In genomic region chr6:149545754-149546471, GRCh38 we compare ENCODE assay signal across 1 cellular context.
TF ChIP-seq lines count a peak whose summit lies in the region.

TSS of gene PPIL4 (minus strand) at chr6:149546043. CDS start at chr6:149546005, 38 bp downstream.

TF ChIP-seq in HepG2, 621 proteins besides CTCF, POLR2A, EP300 and RAD21 (continued from another document and continues in another):
- TF ChIP-seq ZBTB7A (CRISPR knock-in tag; IDR thresholded peaks at IDR 0.05): no peak; the same call in 1 of the 2 replicates
- no peak for TF ChIP-seq ZNF724P (CRISPR knock-in tag; IDR thresholded peaks at IDR 0.05; ENCODE audit: borderline replicate concordance)
- peak; percentile 85; the same call in 1 of the 2 replicates for TF ChIP-seq ZNF747 (CRISPR knock-in tag; IDR thresholded peaks at IDR 0.05; ENCODE audit: borderline replicate concordance)
- peak; percentile 69 for TF ChIP-seq BRCA1 (CRISPR knock-in tag; IDR thresholded peaks at IDR 0.05)
- no peak; the same call in none of the 2 replicates for TF ChIP-seq TP53 (CRISPR knock-in tag; conservative IDR thresholded peaks at IDR 0.05)
- peak; percentile 77 for TF ChIP-seq IRF9 (CRISPR knock-in tag; IDR thresholded peaks at IDR 0.05; ENCODE audit: borderline replicate concordance)
- peak; percentile 67; the same call in 1 of the 2 replicates for TF ChIP-seq BCL6 (CRISPR knock-in tag; IDR thresholded peaks at IDR 0.05)
- TF ChIP-seq CC2D1A (CRISPR knock-in tag; IDR thresholded peaks at IDR 0.05): no peak
- TF ChIP-seq ZNF260 (CRISPR knock-in tag; IDR thresholded peaks at IDR 0.05; ENCODE audit: borderline replicate concordance, low read depth): no peak
- TF ChIP-seq SRSF4 (IDR thresholded peaks at IDR 0.05; ENCODE audit: low read depth, low read length, poor library complexity, severe bottlenecking): no peak
- TF ChIP-seq ZNF572 (CRISPR knock-in tag; IDR thresholded peaks at IDR 0.05): 0 out of 2 replicates have a peak, but pooled peaks have one; percentile 11
- peak; percentile 99 for TF ChIP-seq GABPB1 (CRISPR knock-in tag; IDR thresholded peaks at IDR 0.05)
- TF ChIP-seq U2AF2 (IDR thresholded peaks at IDR 0.05; ENCODE audit: low read depth, low read length): peak; percentile 80; the same call in 1 of the 2 replicates
- 0 out of 2 replicates have a peak, but pooled peaks have one; percentile 54 for TF ChIP-seq RNF2 (conservative IDR thresholded peaks at IDR 0.05; ENCODE audit: low read depth)
- TF ChIP-seq GABPA (IDR thresholded peaks at IDR 0.05; ENCODE audit: low read depth, low read length): peak; percentile 88
- TF ChIP-seq GABPA (CRISPR knock-in tag; IDR thresholded peaks at IDR 0.05; ENCODE audit: low read depth): peak; percentile 93
- TF ChIP-seq CHD2 (IDR thresholded peaks at IDR 0.05; ENCODE audit: low read depth, low read length): peak; percentile 56; the same call in 1 of the 2 replicates
- peak; percentile 67; the same call in 1 of the 2 replicates for TF ChIP-seq KLF15 (CRISPR knock-in tag; IDR thresholded peaks at IDR 0.05; ENCODE audit: borderline replicate concordance)
- TF ChIP-seq ZNF101 (CRISPR knock-in tag; IDR thresholded peaks at IDR 0.05; ENCODE audit: borderline replicate concordance, low read depth): no peak
- 0 out of 2 replicates have a peak, but pooled peaks have one; percentile 58 for TF ChIP-seq ZNF180 (CRISPR knock-in tag; IDR thresholded peaks at IDR 0.05; ENCODE audit: borderline replicate concordance, low read depth)
- TF ChIP-seq NRL (CRISPR knock-in tag; IDR thresholded peaks at IDR 0.05; ENCODE audit: borderline replicate concordance): peak; percentile 80
- TF ChIP-seq NFIC (IDR thresholded peaks at IDR 0.05; ENCODE audit: low read length): no peak
- TF ChIP-seq ZNF282 (IDR thresholded peaks at IDR 0.05; ENCODE audit: partially characterized antibody): no peak
- TF ChIP-seq ZNF430 (CRISPR knock-in tag; IDR thresholded peaks at IDR 0.05): no peak; the same call in 1 of the 2 replicates
- TF ChIP-seq MAZ (IDR thresholded peaks at IDR 0.05; ENCODE audit: borderline replicate concordance, low read depth, low read length): peak; percentile 97
- TF ChIP-seq MAZ (CRISPR knock-in tag; IDR thresholded peaks at IDR 0.05; ENCODE audit: low read depth): peak; percentile 99
- TF ChIP-seq TERF1 (CRISPR knock-in tag; IDR thresholded peaks at IDR 0.05): no peak
- no peak for TF ChIP-seq MBD4 (IDR thresholded peaks at IDR 0.05; ENCODE audit: borderline replicate concordance, low read length)
- TF ChIP-seq MXD1 (CRISPR knock-in tag; IDR thresholded peaks at IDR 0.05): peak; percentile 68; the same call in 1 of the 2 replicates
- TF ChIP-seq EHMT2 (IDR thresholded peaks at IDR 0.05; ENCODE audit: borderline replicate concordance, low read depth, low read length): no peak
- peak; percentile 96 for TF ChIP-seq ZNF772 (CRISPR knock-in tag; IDR thresholded peaks at IDR 0.05)
- no peak for TF ChIP-seq SMYD3 (CRISPR knock-in tag; IDR thresholded peaks at IDR 0.05)
- TF ChIP-seq GMEB1 (CRISPR knock-in tag; IDR thresholded peaks at IDR 0.05; ENCODE audit: borderline replicate concordance): peak; percentile 100
- TF ChIP-seq PHF8 (CRISPR knock-in tag; IDR thresholded peaks at IDR 0.05): peak; percentile 94
- peak; percentile 93 for TF ChIP-seq HDAC2 (CRISPR knock-in tag; IDR thresholded peaks at IDR 0.05)
- TF ChIP-seq NR1H2 (CRISPR knock-in tag; IDR thresholded peaks at IDR 0.05; ENCODE audit: borderline replicate concordance, low read depth): no peak; the same call in 1 of the 2 replicates
- TF ChIP-seq MIXL1 (CRISPR knock-in tag; IDR thresholded peaks at IDR 0.05): peak; percentile 75
- TF ChIP-seq MXD3 (CRISPR knock-in tag; IDR thresholded peaks at IDR 0.05): peak; percentile 97
- no peak for TF ChIP-seq HMG20B (CRISPR knock-in tag; conservative IDR thresholded peaks at IDR 0.05)
- peak; percentile 96 for TF ChIP-seq SAFB2 (CRISPR knock-in tag; IDR thresholded peaks at IDR 0.05; ENCODE audit: borderline replicate concordance, low read depth)
- TF ChIP-seq ZNF121 (CRISPR knock-in tag; IDR thresholded peaks at IDR 0.05): no peak
- peak; percentile 94; the same call in 1 of the 2 replicates for TF ChIP-seq ZNF749 (CRISPR knock-in tag; IDR thresholded peaks at IDR 0.05; ENCODE audit: borderline replicate concordance)
- no peak for TF ChIP-seq ZNF660 (CRISPR knock-in tag; IDR thresholded peaks at IDR 0.05; ENCODE audit: borderline replicate concordance, low read depth)
- TF ChIP-seq ZNF326 (CRISPR knock-in tag; IDR thresholded peaks at IDR 0.05; ENCODE audit: borderline replicate concordance): no peak
- TF ChIP-seq ESRRA (CRISPR knock-in tag; IDR thresholded peaks at IDR 0.05; ENCODE audit: low read depth): peak; percentile 58
- TF ChIP-seq BRF2 (CRISPR knock-in tag; IDR thresholded peaks at IDR 0.05): peak; percentile 93
- no peak for TF ChIP-seq TRIM24 (CRISPR knock-in tag; IDR thresholded peaks at IDR 0.05)
- TF ChIP-seq ZNF784 (CRISPR knock-in tag; IDR thresholded peaks at IDR 0.05; ENCODE audit: borderline replicate concordance): peak; percentile 74; the same call in 1 of the 2 replicates
- no peak for TF ChIP-seq ZNF382 (CRISPR knock-in tag; IDR thresholded peaks at IDR 0.05; ENCODE audit: borderline replicate concordance)
- peak; percentile 85; the same call in 1 of the 2 replicates for TF ChIP-seq ZNF563 (CRISPR knock-in tag; IDR thresholded peaks at IDR 0.05)
- peak; percentile 86; the same call in 1 of the 2 replicates for TF ChIP-seq EED (CRISPR knock-in tag; IDR thresholded peaks at IDR 0.05)
- TF ChIP-seq ELF3 (CRISPR knock-in tag; IDR thresholded peaks at IDR 0.05): peak; percentile 78
- TF ChIP-seq REXO4 (CRISPR knock-in tag; IDR thresholded peaks at IDR 0.05; ENCODE audit: borderline replicate concordance): no peak
- TF ChIP-seq LRRFIP1 (CRISPR knock-in tag; conservative IDR thresholded peaks at IDR 0.05): no peak
- TF ChIP-seq ZNF292 (CRISPR knock-in tag; IDR thresholded peaks at IDR 0.05; ENCODE audit: borderline replicate concordance, low read depth): peak; percentile 12; the same call in 1 of the 2 replicates
- TF ChIP-seq ZNF207 (IDR thresholded peaks at IDR 0.05; ENCODE audit: borderline replicate concordance): no peak
- peak; percentile 100 for TF ChIP-seq GATAD1 (CRISPR knock-in tag; IDR thresholded peaks at IDR 0.05)
- peak; percentile 56; the same call in 1 of the 2 replicates for TF ChIP-seq ZNF703 (CRISPR knock-in tag; IDR thresholded peaks at IDR 0.05; ENCODE audit: borderline replicate concordance)
- peak; percentile 90; the same call in 1 of the 2 replicates for TF ChIP-seq ZNF337 (CRISPR knock-in tag; IDR thresholded peaks at IDR 0.05; ENCODE audit: borderline replicate concordance, low read depth)
- TF ChIP-seq HINFP (CRISPR knock-in tag; IDR thresholded peaks at IDR 0.05; ENCODE audit: low read depth): peak; percentile 87
- no peak; the same call in 1 of the 2 replicates for TF ChIP-seq ZNF558 (CRISPR knock-in tag; IDR thresholded peaks at IDR 0.05; ENCODE audit: borderline replicate concordance)
- TF ChIP-seq U2AF1 (optimal IDR thresholded peaks at IDR 0.05; ENCODE audit: low read depth, low read length): peak; percentile 93
- no peak for TF ChIP-seq HDAC6 (IDR thresholded peaks at IDR 0.05; ENCODE audit: low read depth, low read length)
- no peak for TF ChIP-seq RAD51 (IDR thresholded peaks at IDR 0.05; ENCODE audit: borderline replicate concordance)
- TF ChIP-seq HNF1B (CRISPR knock-in tag; IDR thresholded peaks at IDR 0.05): peak; percentile 74; the same call in 1 of the 2 replicates
